23 cellular contexts compared by ENCODE assay signal in genomic region chr1:157177701-157178380, GRCh38.
"Had no signal": no experiment of that assay in that cellular context is flagged by ENCODE, and none has a peak within 500 bp of the region (broad histone marks: within the 10 kb centered on the region; RNA-seq: fewer than 3 reads in every experiment).

No MANE protein-coding gene starts in this region.

- H3K27ac ChIP-seq: body of pancreas, foreskin keratinocyte, left lung, pancreas, psoas muscle, right atrium auricular region, spleen, upper lobe of left lung had no signal

- H3K4me1 ChIP-seq: body of pancreas, foreskin keratinocyte, left lung, pancreas, psoas muscle, right atrium auricular region, upper lobe of left lung had no signal

- FAIRE-seq: pancreas had no signal

- DNase-seq: activated CD4-positive, alpha-beta memory T cell treated with anti-CD3 and anti-CD28 coated beads for 36 hours; activated CD4-positive, alpha-beta T cell treated with anti-CD3 and anti-CD28 coated beads for 4 hours; activated CD4-positive, CD25-positive, alpha-beta regulatory T cell; activated naive CD4-positive, alpha-beta T cell treated with anti-CD3 and anti-CD28 coated beads, Interleukin-2, amount 10 ng/mL, durations not matched to agents 7 days and 5 days; activated T-cell treated with anti-CD3 and anti-CD28 coated beads, Interleukin-2, amount 50 U/mL, for 48 hours; anterior cingulate cortex; body of pancreas; erythroblast; foreskin keratinocyte; glutamatergic neuron; hippocampal formation; kidney glomerular epithelial cell; left lung; naive thymus-derived CD4-positive, alpha-beta T cell; pancreas; psoas muscle; spleen; stimulated activated CD4-positive, alpha-beta T cell treated with anti-CD3 and anti-CD28 coated beads, Interleukin-4, amount 100 ng/mL, for 1 hour; stimulated activated naive CD8-positive, alpha-beta T cell treated with anti-CD3 and anti-CD28 coated beads, Interleukin-15, Interleukin-2, amounts not matched to agents 100 U/mL and 50 U/mL, for 24 hours; T1000 had no signal

- H3K4me3 ChIP-seq: body of pancreas, left lung, lung, pancreas, psoas muscle, right atrium auricular region, spleen, upper lobe of left lung had no signal

- H3K36me3 ChIP-seq: left lung, pancreas, right atrium auricular region, spleen, upper lobe of left lung had no signal

- H3K9me3 ChIP-seq: body of pancreas, left lung, pancreas, psoas muscle, right atrium auricular region, spleen, upper lobe of left lung had no signal

- H3K27me3 ChIP-seq: body of pancreas, left lung, pancreas, right atrium auricular region, upper lobe of left lung had no signal
